Comparison of ENCODE assay signal across 29 cellular contexts in genomic region chr16:77871932-77872331, GRCh38.
"Had no signal": no experiment of that assay in that cellular context is flagged by ENCODE, and none has a peak within 500 bp of the region (broad histone marks: within the 10 kb centered on the region; RNA-seq: fewer than 3 reads in every experiment).

No MANE protein-coding gene starts in this region.

- H3K27me3 Mint-ChIP-seq: stimulated activated naive B cell treated with anti-CD40 and anti-IgM and Interleukin-4, amounts not matched to agents 10 μg/mL and 1 μg/mL and 100 μg/mL, for 72 hours; stimulated activated naive CD8-positive, alpha-beta T cell treated with anti-CD3 and anti-CD28 coated beads, Interleukin-15, Interleukin-2, amounts not matched to agents 100 ng/mL and 50 ng/mL, for 24 hours had no signal

- H3K4me3 ChIP-seq: neural progenitor cell, ovary, psoas muscle, right lobe of liver, sigmoid colon, stomach, thoracic aorta, thyroid gland, tibial nerve, upper lobe of left lung, vagina had no signal

- FAIRE-seq: small intestine, urothelium cell line had no signal

- H3K9me3 ChIP-seq: ovary, psoas muscle, right lobe of liver, sigmoid colon, stomach, thoracic aorta, thyroid gland, tibial nerve, upper lobe of left lung, vagina had no signal

- H3K4me1 Mint-ChIP-seq: natural killer cell had no signal

- H3K4me2 ChIP-seq: neural progenitor cell had no signal

- DNase-seq: natural killer cell; occipital lobe; ovary; posterior cingulate gyrus; psoas muscle; right cardiac atrium; right lobe of liver; sigmoid colon; small intestine; stimulated activated CD4-positive, alpha-beta T cell treated with anti-CD3 and anti-CD28 coated beads, Interleukin-15, amount 100 ng/mL, for 24 hours; stimulated activated CD4-positive, alpha-beta T cell treated with anti-CD3 and anti-CD28 coated beads, Interleukin-2, amount 100 ng/mL, for 24 hours; stimulated activated CD4-positive, alpha-beta T cell treated with anti-CD3 and anti-CD28 coated beads, Interleukin-2, amount 100 ng/mL, for 48 hours; stimulated activated CD4-positive, alpha-beta T cell treated with anti-CD3 and anti-CD28 coated beads, Interleukin-4, amount 100 ng/mL, for 24 hours; stimulated activated naive B cell treated with anti-CD40 and anti-IgM and Interleukin-4, amounts not matched to agents 10 μg/mL and 1 μg/mL and 100 μg/mL, for 72 hours; stimulated activated naive CD4-positive, alpha-beta T cell treated with Interleukin-2 at 50 U/mL for 16 hours; stomach; thyroid gland; trophoblast cell; upper lobe of left lung had no signal

- H3K9me3 Mint-ChIP-seq: nephron; neural progenitor cell; stimulated activated effector memory CD8-positive, alpha-beta T cell treated with anti-CD3 and anti-CD28 coated beads, Interleukin-12 subunit alpha, Interleukin-12 subunit beta, amount 100 ng/mL, for 72 hours; stimulated activated naive CD8-positive, alpha-beta T cell treated with anti-CD3 and anti-CD28 coated beads, Interleukin-15, Interleukin-2, amounts not matched to agents 100 ng/mL and 50 ng/mL, for 24 hours had no signal

- H3K4me3 Mint-ChIP-seq: natural killer cell; nephron; neural progenitor cell; stimulated activated effector memory CD8-positive, alpha-beta T cell treated with anti-CD3 and anti-CD28 coated beads, Interleukin-12 subunit alpha, Interleukin-12 subunit beta, amount 100 ng/mL, for 72 hours; stimulated activated naive B cell treated with anti-CD40 and anti-IgM and Interleukin-4, amounts not matched to agents 10 μg/mL and 1 μg/mL and 100 μg/mL, for 72 hours; stimulated activated naive CD8-positive, alpha-beta T cell treated with anti-CD3 and anti-CD28 coated beads, Interleukin-15, Interleukin-2, amounts not matched to agents 100 ng/mL and 50 ng/mL, for 24 hours had no signal

- H3K9ac ChIP-seq: neural progenitor cell, parathyroid adenoma had no signal

- H3K4me1 ChIP-seq: neural progenitor cell, parathyroid adenoma, psoas muscle, right lobe of liver, sigmoid colon had no signal

- H3K36me3 Mint-ChIP-seq: natural killer cell; stimulated activated effector memory CD8-positive, alpha-beta T cell treated with anti-CD3 and anti-CD28 coated beads, Interleukin-12 subunit alpha, Interleukin-12 subunit beta, amount 100 ng/mL, for 72 hours; stimulated activated naive B cell treated with anti-CD40 and anti-IgM and Interleukin-4, amounts not matched to agents 10 μg/mL and 1 μg/mL and 100 μg/mL, for 72 hours had no signal

- H3K36me3 ChIP-seq: neural progenitor cell, ovary, right lobe of liver, sigmoid colon, stomach, thoracic aorta, thyroid gland, tibial nerve, upper lobe of left lung, vagina had no signal

- H3K27ac Mint-ChIP-seq: natural killer cell; nephron; progenitor cell of endocrine pancreas; stimulated activated effector memory CD8-positive, alpha-beta T cell treated with anti-CD3 and anti-CD28 coated beads, Interleukin-12 subunit alpha, Interleukin-12 subunit beta, amount 100 ng/mL, for 72 hours; stimulated activated naive B cell treated with anti-CD40 and anti-IgM and Interleukin-4, amounts not matched to agents 10 μg/mL and 1 μg/mL and 100 μg/mL, for 72 hours; stimulated activated naive CD8-positive, alpha-beta T cell treated with anti-CD3 and anti-CD28 coated beads, Interleukin-15, Interleukin-2, amounts not matched to agents 100 ng/mL and 50 ng/mL, for 24 hours had no signal

- H3K27ac ChIP-seq: neural progenitor cell, ovary, parathyroid adenoma, psoas muscle, right lobe of liver, sigmoid colon, stomach, thyroid gland, upper lobe of left lung, vagina had no signal

- H3K27me3 ChIP-seq: neural progenitor cell, ovary, right lobe of liver, sigmoid colon, stomach, thyroid gland, tibial nerve, upper lobe of left lung, vagina had no signal

- H2AFZ ChIP-seq: neural progenitor cell, parathyroid adenoma had no signal

- H3K79me2 ChIP-seq: parathyroid adenoma had no signal

- ATAC-seq: natural killer cell; psoas muscle; right cardiac atrium; right lobe of liver; stimulated activated effector memory CD8-positive, alpha-beta T cell treated with anti-CD3 and anti-CD28 coated beads, Interleukin-12 subunit alpha, Interleukin-12 subunit beta, amount 100 ng/mL, for 72 hours; stimulated activated naive B cell treated with anti-CD40 and anti-IgM and Interleukin-4, amounts not matched to agents 10 μg/mL and 1 μg/mL and 100 μg/mL, for 72 hours had no signal
